In the genomic region with DNA sequence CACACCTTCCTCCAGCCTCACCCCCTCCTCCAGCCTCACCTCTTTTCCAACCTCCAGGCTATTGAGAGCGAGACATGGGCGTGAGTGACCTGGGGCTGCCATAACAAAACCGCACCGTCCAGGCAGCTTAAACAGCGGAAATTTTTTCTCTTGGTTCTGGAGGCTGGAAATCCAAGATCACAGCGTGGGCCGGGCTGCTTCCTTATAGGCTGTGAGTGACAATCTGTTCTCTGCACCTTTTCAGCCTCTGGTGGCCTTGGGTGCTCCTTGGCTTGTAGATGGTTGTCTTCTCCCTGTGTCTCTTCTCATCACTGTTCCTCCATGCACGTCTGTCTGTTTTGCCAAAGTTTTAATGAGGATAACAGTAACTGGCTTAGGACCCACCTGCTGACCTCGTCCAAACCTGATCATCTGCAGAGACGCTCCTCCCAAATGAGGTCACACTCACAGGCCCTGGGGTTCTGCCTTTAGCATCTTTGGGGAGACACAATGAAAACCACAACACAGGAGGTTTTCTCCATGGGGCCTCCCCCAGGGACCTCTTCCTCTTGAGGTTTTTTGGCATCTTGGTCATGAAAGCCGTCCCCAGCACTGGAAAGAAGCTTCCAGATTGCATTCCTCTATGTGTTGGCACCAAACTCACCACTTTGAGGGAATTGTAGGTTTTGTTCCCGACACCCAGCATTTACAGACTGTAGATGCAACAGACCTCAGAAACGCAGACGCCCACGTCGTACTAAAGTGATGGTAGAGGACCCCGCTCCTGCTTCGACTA, we compare ENCODE assay signal across 14 cellular contexts.
"Had no signal": no experiment of that assay in that cellular context is flagged by ENCODE, and none has a peak within 500 bp of the region (broad histone marks: within the 10 kb centered on the region; RNA-seq: fewer than 3 reads in every experiment).

No MANE protein-coding gene starts in this region.

- H3K9me3 Mint-ChIP-seq: activated CD8-positive, alpha-beta T cell treated with anti-CD3 and anti-CD28 coated beads for 36 hours; activated naive CD4-positive, alpha-beta T cell treated with anti-CD3 and anti-CD28 coated beads for 36 hours; activated T-helper 17 cell treated with anti-CD3 and anti-CD28 coated beads, Interleukin-2, amount 50 U/mL, for 72 hours; naive thymus-derived CD8-positive, alpha-beta T cell had no signal

- H3K36me3 Mint-ChIP-seq: naive thymus-derived CD8-positive, alpha-beta T cell had no signal

- H3K27ac ChIP-seq: cardiac muscle cell, colonic mucosa, gastrocnemius medialis, lower lobe of right lung, skin epidermis had no signal

- H3K4me3 Mint-ChIP-seq: activated CD8-positive, alpha-beta T cell treated with anti-CD3 and anti-CD28 coated beads for 36 hours; activated naive CD4-positive, alpha-beta T cell treated with anti-CD3 and anti-CD28 coated beads for 36 hours; activated T-helper 17 cell treated with anti-CD3 and anti-CD28 coated beads, Interleukin-2, amount 50 U/mL, for 72 hours; naive thymus-derived CD8-positive, alpha-beta T cell had no signal

- H3K4me1 Mint-ChIP-seq: activated T-helper 17 cell treated with anti-CD3 and anti-CD28 coated beads, Interleukin-2, amount 50 U/mL, for 72 hours had no signal

- H3K4me3 ChIP-seq: cardiac muscle cell, colonic mucosa, gastrocnemius medialis, lower lobe of right lung, skin epidermis had no signal

- DNase-seq: activated CD8-positive, alpha-beta T cell treated with anti-CD3 and anti-CD28 coated beads for 36 hours; activated naive CD4-positive, alpha-beta T cell treated with anti-CD3 and anti-CD28 coated beads for 36 hours; colonic mucosa; effector memory CD4-positive, alpha-beta T cell; gastrocnemius medialis; kidney glomerular epithelial cell; lower lobe of right lung; occipital lobe; T-helper 9 cell; trophoblast cell had no signal

- H3K4me1 ChIP-seq: colonic mucosa, gastrocnemius medialis, lower lobe of right lung had no signal

- H3K27me3 ChIP-seq: cardiac muscle cell, colonic mucosa had no signal

- H3K36me3 ChIP-seq: cardiac muscle cell, colonic mucosa, gastrocnemius medialis, lower lobe of right lung had no signal

- H3K9me3 ChIP-seq: colonic mucosa, gastrocnemius medialis, lower lobe of right lung had no signal

- ATAC-seq: activated CD8-positive, alpha-beta T cell treated with anti-CD3 and anti-CD28 coated beads for 36 hours; activated T-helper 17 cell treated with anti-CD3 and anti-CD28 coated beads, Interleukin-2, amount 50 U/mL, for 72 hours; gastrocnemius medialis; lower lobe of right lung; naive thymus-derived CD8-positive, alpha-beta T cell had no signal

- H3K27ac Mint-ChIP-seq: activated CD8-positive, alpha-beta T cell treated with anti-CD3 and anti-CD28 coated beads for 36 hours; activated naive CD4-positive, alpha-beta T cell treated with anti-CD3 and anti-CD28 coated beads for 36 hours; activated T-helper 17 cell treated with anti-CD3 and anti-CD28 coated beads, Interleukin-2, amount 50 U/mL, for 72 hours; naive thymus-derived CD8-positive, alpha-beta T cell had no signal
